Comparison of ENCODE assay signal across 8 cellular contexts in the genomic region with DNA sequence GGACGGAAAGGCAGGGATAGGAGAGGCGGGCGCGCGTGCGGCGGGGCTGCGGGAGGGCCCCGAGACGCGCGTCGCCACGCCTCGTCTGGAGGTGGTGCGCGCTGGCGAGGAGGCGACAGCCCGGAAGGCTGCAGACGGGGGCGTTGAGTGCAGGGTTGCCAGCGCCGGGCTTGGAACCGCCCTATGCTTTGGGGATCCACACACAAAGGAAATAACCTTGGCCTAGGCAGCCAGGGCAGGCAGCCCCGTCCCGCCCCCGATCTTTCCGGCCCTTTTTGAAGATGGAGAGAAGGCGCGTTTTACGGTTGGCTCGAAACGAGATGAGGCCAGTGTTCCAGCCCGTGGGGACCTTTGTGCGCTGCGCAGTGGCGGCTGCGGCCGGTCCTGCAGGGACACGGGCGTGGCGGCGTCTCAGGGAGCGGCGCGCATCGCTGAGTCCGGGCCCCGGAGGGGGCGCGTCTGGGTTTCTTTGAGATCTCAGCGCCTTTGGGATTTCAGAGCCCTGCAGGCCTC. TPM values are rescaled to one million over a fixed set of nuclear protein-coding genes. Genes with fewer than 3 reads are reported as not detected.
DNase-seq lines count a peak whose midpoint lies in the region; ATAC-seq and TF ChIP-seq lines count a peak whose summit lies in the region.

No MANE protein-coding gene starts in this region.

- H3K27me3 Mint-ChIP-seq in effector memory CD8-positive, alpha-beta T cell, result peaks cover 63 to 69% of the 10 kb centered on the region in 2 donors
- peaks cover 11% of the 10 kb centered on the region for H3K27me3 Mint-ChIP-seq in mesothelial cell of epicardium (ENCODE audit: low read depth)

- H3K4me3 Mint-ChIP-seq in effector memory CD8-positive, alpha-beta T cell, result peak overlapping the region; percentile 85 to 88
- peak overlapping the region; percentile 85 for H3K4me3 Mint-ChIP-seq in mesothelial cell of epicardium

- H3K36me3 Mint-ChIP-seq in effector memory CD8-positive, alpha-beta T cell (ENCODE audit: insufficient read depth), result no peaks in the 10 kb centered on the region
- H3K36me3 Mint-ChIP-seq in mesothelial cell of epicardium, result no peaks in the 10 kb centered on the region

- DNase-seq in NCI-H524 (lab: John Stamatoyannopoulos, UW) (peak; percentile 34 to 69), NCI-H524 treated with DMSO at 0.1 percent for 48 hours (lab: John Stamatoyannopoulos, UW) (no peak), NCI-H446 (lab: John Stamatoyannopoulos, UW) (peak; percentile 22 to 65), mesothelial cell of epicardium (ENCODE audit: low spot score in 2 of 2, unreplicated experiment in 2 of 2) (peak; percentile 32 to 58)
- DNase-seq in activated CD8-positive, alpha-beta memory T cell treated with anti-CD3 and anti-CD28 coated beads for 1 hour (ENCODE audit: extremely low read depth in 1 of 2, low read depth in 1 of 2), result peak; percentile 8 to 39
- peak; percentile 36 to 57 (median 37) for DNase-seq in effector memory CD8-positive, alpha-beta T cell
- peak; percentile 41 to 56 for DNase-seq in stimulated activated CD8-positive, alpha-beta memory T cell treated with anti-CD3 and anti-CD28 coated beads, Interleukin-2, amount 100 ng/mL, for 48 hours (ENCODE audit: low read depth in 2 of 2)

- TF ChIP-seq CTCF in mesothelial cell of epicardium (IDR thresholded peaks at IDR 0.05; ENCODE audit: unreplicated experiment), result no peak

- ATAC-seq in HG02943 (IDR thresholded peaks at IDR 0.05; ENCODE audit: low read depth, unreplicated experiment), result peak; percentile 68
- peak; percentile 93 for ATAC-seq in effector memory CD8-positive, alpha-beta T cell (replicated peaks)

- peaks cover 21% of the 10 kb centered on the region in 2 donors for H3K4me1 Mint-ChIP-seq in effector memory CD8-positive, alpha-beta T cell (ENCODE audit: low read depth in 2 of 2)
- H3K4me1 Mint-ChIP-seq in mesothelial cell of epicardium, result peaks cover 34% of the 10 kb centered on the region

- no peaks in the 10 kb centered on the region for H3K9me3 Mint-ChIP-seq in effector memory CD8-positive, alpha-beta T cell
- no peaks in the 10 kb centered on the region for H3K9me3 Mint-ChIP-seq in mesothelial cell of epicardium

- peak overlapping the region in 1 of 2 donors; percentile 82 for H3K27ac Mint-ChIP-seq in effector memory CD8-positive, alpha-beta T cell
- peak overlapping the region; percentile 92 for H3K27ac Mint-ChIP-seq in mesothelial cell of epicardium

RNA-seq across cellular contexts. Expression of a gene that starts 50.8 kb away (rescaled TPM):
- total RNA-seq in mesothelial cell of epicardium, result 47.3 to 50.1 TPM (median 48.8 TPM) in 3 replicates
